In genomic region chr20:17693534-17694001, GRCh38 we compare ENCODE assay signal across 31 cellular contexts. TPM values are rescaled to one million over a fixed set of nuclear protein-coding genes. Genes with fewer than 3 reads are reported as not detected.
DNase-seq lines count a peak whose midpoint lies in the region; ATAC-seq, FAIRE-seq and TF ChIP-seq lines count a peak whose summit lies in the region.
"Had no signal": no experiment of that assay in that cellular context is flagged by ENCODE, and none has a peak within 500 bp of the region (broad histone marks: within the 10 kb centered on the region; RNA-seq: fewer than 3 reads in every experiment).

No MANE protein-coding gene starts in this region.

- no peak overlapping the region for H3K27ac ChIP-seq in GM23338 (ENCODE audit: low read depth)
- H3K27ac ChIP-seq in gastroesophageal sphincter = peak overlapping the region in 3 of 4 donors; percentile 21 to 63 (median 26)
- H3K27ac ChIP-seq in rectal smooth muscle tissue (ENCODE audit: low read depth, low read length) = no peak overlapping the region
- H3K27ac ChIP-seq in kidney (ENCODE audit: low read depth in 2 of 2, low read length in 2 of 2) = no peak overlapping the region
- H3K27ac ChIP-seq: BLaER1, parathyroid adenoma, upper lobe of left lung had no signal

- no peak for FAIRE-seq in kidney (lab: Jason Lieb, UNC)
- FAIRE-seq: endothelial cell of umbilical vein had no signal

- TF ChIP-seq EP300 in gastroesophageal sphincter (IDR thresholded peaks at IDR 0.05) = no peak

- peaks cover 8% of the 10 kb centered on the region for H3K4me1 Mint-ChIP-seq in GM23338
- H3K4me1 Mint-ChIP-seq: IgD-negative memory B cell; naive thymus-derived CD4-positive, alpha-beta T cell; T-helper 17 cell had no signal

- H3K4me1 ChIP-seq in GM23338 (ENCODE audit: insufficient read depth) (peaks cover 5% of the 10 kb centered on the region), gastroesophageal sphincter (peaks cover 0 to 46% (median 0%) of the 10 kb centered on the region in 3 donors), rectal smooth muscle tissue (ENCODE audit: control insufficient read depth, insufficient read depth, low read length) (peaks cover 2% of the 10 kb centered on the region), kidney (ENCODE audit: control insufficient read depth in 1 of 2, insufficient read depth in 1 of 2, low read depth in 1 of 2, low read length in 2 of 2) (no peaks in the 10 kb centered on the region)
- H3K4me1 ChIP-seq: BLaER1, HAP-1, parathyroid adenoma, upper lobe of left lung had no signal

- H3K9me3 Mint-ChIP-seq in GM23338 = peaks cover 2% of the 10 kb centered on the region; the same call in 2 of the 3 replicates

- H3K27ac Mint-ChIP-seq in GM23338 = no peak overlapping the region
- H3K27ac Mint-ChIP-seq: IgD-negative memory B cell; mesothelial cell of epicardium; naive thymus-derived CD4-positive, alpha-beta T cell; stimulated activated naive CD8-positive, alpha-beta T cell treated with anti-CD3 and anti-CD28 coated beads, Interleukin-15, Interleukin-2, amounts not matched to agents 100 ng/mL and 50 ng/mL, for 24 hours; T-helper 17 cell had no signal

- no peak overlapping the region for H3K4me3 Mint-ChIP-seq in GM23338
- H3K4me3 Mint-ChIP-seq: IgD-negative memory B cell; mesothelial cell of epicardium; naive thymus-derived CD4-positive, alpha-beta T cell; stimulated activated naive CD8-positive, alpha-beta T cell treated with anti-CD3 and anti-CD28 coated beads, Interleukin-15, Interleukin-2, amounts not matched to agents 100 ng/mL and 50 ng/mL, for 24 hours; T-helper 17 cell had no signal

- H3K36me3 Mint-ChIP-seq in GM23338 (ENCODE audit: low read depth) = no peaks in the 10 kb centered on the region
- H3K36me3 Mint-ChIP-seq: IgD-negative memory B cell, mesothelial cell of epicardium had no signal

- WGBS in gastroesophageal sphincter (ENCODE audit: low coverage in 1 of 2), 2 donors = 27 to 28% methylated on average over 3 to 11 of the region's 18 CpGs

- H3K4me3 ChIP-seq in GM23338 = no peak overlapping the region
- no peak overlapping the region for H3K4me3 ChIP-seq in gastroesophageal sphincter
- H3K4me3 ChIP-seq in rectal smooth muscle tissue (ENCODE audit: low read length) = no peak overlapping the region
- no peak overlapping the region for H3K4me3 ChIP-seq in kidney (ENCODE audit: low read length in 2 of 2)
- H3K4me3 ChIP-seq: BLaER1, HAP-1, upper lobe of left lung had no signal

- H3K9me3 ChIP-seq in gastroesophageal sphincter (peaks cover 0 to 9% (median 0%) of the 10 kb centered on the region in 3 donors), kidney (ENCODE audit: control insufficient read depth in 1 of 2, low read length in 2 of 2) (peaks cover 0 to 4% of the 10 kb centered on the region in 2 donors)
- H3K9me3 ChIP-seq: Caco-2, SK-N-SH, upper lobe of left lung had no signal

- no peaks in the 10 kb centered on the region for H3F3A ChIP-seq in GM23338 (replicated peaks; ENCODE audit: low read depth)

- peak; percentile 63; the same call in 2 of the 3 replicates for ATAC-seq in GM23338
- ATAC-seq in gastroesophageal sphincter = peak; percentile 55
- no peak for ATAC-seq in GM21360 (IDR thresholded peaks at IDR 0.05; ENCODE audit: unreplicated experiment)
- ATAC-seq: left lobe of liver; naive thymus-derived CD4-positive, alpha-beta T cell; sciatic nerve; T-helper 17 cell had no signal

- H3K9ac ChIP-seq in rectal smooth muscle tissue (ENCODE audit: low read length) = peak overlapping the region; percentile 1
- H3K9ac ChIP-seq in kidney (ENCODE audit: low read length in 2 of 2) = no peak overlapping the region
- H3K9ac ChIP-seq: BLaER1, parathyroid adenoma, SK-N-SH had no signal

- intact Hi-C loops in kidney (cut with DNase I) = no loop called here

- H3K9me2 ChIP-seq in GM23338 (ENCODE audit: insufficient read depth) = no peaks in the 10 kb centered on the region; the same call in 1 of the 2 replicates
- H3K9me2 ChIP-seq: SK-N-SH had no signal

- peak overlapping the region; percentile 99 for H2AFZ ChIP-seq in GM23338
- H2AFZ ChIP-seq: parathyroid adenoma had no signal

- H3K4me2 ChIP-seq in GM23338 = peak overlapping the region; percentile 43; the same call in 1 of the 2 replicates
- H3K4me2 ChIP-seq: BLaER1, SK-N-SH had no signal

- peaks cover 7% of the 10 kb centered on the region for H3K27me3 Mint-ChIP-seq in GM23338 (ENCODE audit: insufficient read depth, low read depth, poor library complexity)

- no peaks in the 10 kb centered on the region for H4K20me1 ChIP-seq in GM23338 (replicated peaks; ENCODE audit: insufficient read depth)
- H4K20me1 ChIP-seq: BLaER1 had no signal

- no peak for TF ChIP-seq CTCF in GM23338 (conservative IDR thresholded peaks at IDR 0.05; ENCODE audit: low read depth in 2 of 2)
- no peak for TF ChIP-seq CTCF in gastroesophageal sphincter (IDR thresholded peaks at IDR 0.05)
- TF ChIP-seq CTCF in kidney (IDR thresholded peaks at IDR 0.05; ENCODE audit: borderline replicate concordance, extremely low read depth, insufficient read depth) = no peak

- no peaks in the 10 kb centered on the region for H3K79me2 ChIP-seq in GM23338 (replicated peaks; ENCODE audit: insufficient read depth)
- H3K79me2 ChIP-seq: parathyroid adenoma had no signal

- no peaks in the 10 kb centered on the region for H3K27me3 ChIP-seq in GM23338 (ENCODE audit: insufficient read depth)
- no peaks in the 10 kb centered on the region for H3K27me3 ChIP-seq in gastroesophageal sphincter
- no peaks in the 10 kb centered on the region for H3K27me3 ChIP-seq in rectal smooth muscle tissue (ENCODE audit: control insufficient read depth, insufficient read depth, low read length)
- H3K27me3 ChIP-seq: BLaER1, upper lobe of left lung had no signal

- TF ChIP-seq POLR2A in gastroesophageal sphincter (IDR thresholded peaks at IDR 0.05) = no peak

- DNase-seq in GM23338 (ENCODE audit: low spot score) (peak; percentile 30), astrocyte of the hippocampus (ENCODE audit: low read depth, low spot score) (peak; percentile 83), AG08395 (ENCODE audit: low spot score) (no peak), kidney (no peak), NCI-H2171 (lab: John Stamatoyannopoulos, UW) (no peak)
- DNase-seq: activated gamma-delta T cell treated with Interleukin-2 at 50 U/mL for 16 hours; DMS79 treated with DMSO at 0.1 percent for 48 hours; naive thymus-derived CD4-positive, alpha-beta T cell; NCI-H1105; NCI-H2029; NCI-H226; NCI-H748 treated with DMSO at 0.1 percent for 48 hours; RPMI8226; SK-N-SH; T-helper 17 cell; upper lobe of left lung had no signal

- H3K36me3 ChIP-seq in GM23338 (ENCODE audit: insufficient read depth) = no peaks in the 10 kb centered on the region
- no peaks in the 10 kb centered on the region for H3K36me3 ChIP-seq in gastroesophageal sphincter
- H3K36me3 ChIP-seq in rectal smooth muscle tissue (ENCODE audit: control insufficient read depth, insufficient read depth, low read length) = no peaks in the 10 kb centered on the region
- no peaks in the 10 kb centered on the region for H3K36me3 ChIP-seq in kidney (ENCODE audit: control insufficient read depth in 1 of 2, insufficient read depth in 2 of 2, low read length in 2 of 2)
- H3K36me3 ChIP-seq: BLaER1, HAP-1, upper lobe of left lung had no signal

TF ChIP-seq in GM23338, 12 proteins besides CTCF, POLR2A, EP300 and RAD21 (continues in another document):
- TF ChIP-seq POLR2AphosphoS5 (IDR thresholded peaks at IDR 0.05; ENCODE audit: low read depth) = no peak
- TF ChIP-seq, protein P1, sequence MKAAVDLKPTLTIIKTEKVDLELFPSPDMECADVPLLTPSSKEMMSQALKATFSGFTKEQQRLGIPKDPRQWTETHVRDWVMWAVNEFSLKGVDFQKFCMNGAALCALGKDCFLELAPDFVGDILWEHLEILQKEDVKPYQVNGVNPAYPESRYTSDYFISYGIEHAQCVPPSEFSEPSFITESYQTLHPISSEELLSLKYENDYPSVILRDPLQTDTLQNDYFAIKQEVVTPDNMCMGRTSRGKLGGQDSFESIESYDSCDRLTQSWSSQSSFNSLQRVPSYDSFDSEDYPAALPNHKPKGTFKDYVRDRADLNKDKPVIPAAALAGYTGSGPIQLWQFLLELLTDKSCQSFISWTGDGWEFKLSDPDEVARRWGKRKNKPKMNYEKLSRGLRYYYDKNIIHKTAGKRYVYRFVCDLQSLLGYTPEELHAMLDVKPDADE (IDR thresholded peaks at IDR 0.05) = no peak

RNA-seq across cellular contexts. Expression of gene BANF2, which starts 6.2 kb away (rescaled TPM):
- not detected in 2 replicates for total RNA-seq in GM23338 (2014; rRNA removed; shearing (Covaris generic))
- polyA plus RNA-seq in GM23338 (2016; fragmentation: Nextera tagmentation; extraction: Ambion mirVana) (not detected in 2 replicates), kidney (ENCODE audit: insufficient read depth, low read depth, low replicate concordance) (not detected)
- total RNA-seq in gastroesophageal sphincter (not detected), kidney (not detected)
- total RNA-seq: A673; dermis microvascular lymphatic vessel endothelial cell; endothelial cell of umbilical vein; left lobe of liver; mesothelial cell of epicardium; naive thymus-derived CD4-positive, alpha-beta T cell; sciatic nerve; T-helper 17 cell; upper lobe of left lung had no signal
- polyA plus RNA-seq: endothelial cell of umbilical vein; IgD-negative memory B cell; naive thymus-derived CD4-positive, alpha-beta T cell; SK-N-SH had no signal

RNA-seq across cellular contexts. Expression of gene RRBP1, which starts 11.5 kb away (rescaled TPM):
- 105 and 109 TPM in 2 replicates for total RNA-seq in GM23338 (2014; rRNA removed; shearing (Covaris generic))
- polyA plus RNA-seq in GM23338 (2016; fragmentation: Nextera tagmentation; extraction: Ambion mirVana) = 113 and 125 TPM in 2 replicates
- 10 to 100 TPM; 61.2 to 89.8 (median 64.7) TPM for total RNA-seq in gastroesophageal sphincter
- total RNA-seq in kidney = 231 TPM
- 83.4 TPM for polyA plus RNA-seq in kidney (ENCODE audit: insufficient read depth, low read depth, low replicate concordance)

Comparison
In these comparisons a context has a peak if more than half of its experiments do, and no peak if none do; other contexts are left out.
1. DNase-seq: peak in GM23338 (single experiment) and astrocyte of the hippocampus (single experiment); none in AG08395 (single experiment), kidney (single experiment) and NCI-H2171 (single experiment).
2. H3K27ac ChIP-seq: peak in gastroesophageal sphincter (3 of 4); none in GM23338 (single experiment), rectal smooth muscle tissue (single experiment) and kidney (0 of 2).